8 cellular contexts compared by ENCODE assay signal in genomic region chrX:16695079-16695676, GRCh38. TPM values are rescaled to one million over a fixed set of nuclear protein-coding genes. Genes with fewer than 3 reads are reported as not detected.
DNase-seq lines count a peak whose midpoint lies in the region; ATAC-seq and TF ChIP-seq lines count a peak whose summit lies in the region.

No MANE protein-coding gene starts in this region.

- H2BK15ac ChIP-seq in H9 (ENCODE audit: low read depth, low read length) = no peak overlapping the region

- H3K27me3 Mint-ChIP-seq in H9 (ENCODE audit: low read depth) = no peaks in the 10 kb centered on the region

- no peak overlapping the region for H4K8ac ChIP-seq in H9 (replicated peaks; ENCODE audit: insufficient read length, low read depth, low read length)

- no peak overlapping the region for H4K5ac ChIP-seq in H9 (ENCODE audit: insufficient read length, low read depth, low read length)

- ATAC-seq in DND-41 (ENCODE audit: insufficient read depth, low read depth) (peak; percentile 72; the same call in 2 of the 3 replicates), HG03565 (IDR thresholded peaks at IDR 0.05; ENCODE audit: unreplicated experiment) (no peak), HG03280 (IDR thresholded peaks at IDR 0.05; ENCODE audit: unreplicated experiment) (no peak)

- H3K79me2 ChIP-seq in DND-41 (ENCODE audit: insufficient read depth, low read length) (no peaks in the 10 kb centered on the region), H9 (ENCODE audit: insufficient read depth, low read length) (no peaks in the 10 kb centered on the region), OCI-LY7 (ENCODE audit: insufficient read depth, low read depth, low read length) (no peaks in the 10 kb centered on the region)

- H3K9ac ChIP-seq in DND-41 (ENCODE audit: low read depth, low read length) (no peak overlapping the region), H9 (ENCODE audit: extremely low read depth, insufficient read length, low read length) (no peak overlapping the region)

- H3K27ac ChIP-seq in DND-41 (ENCODE audit: low read length) = no peak overlapping the region
- no peak overlapping the region for H3K27ac ChIP-seq in H9 (ENCODE audit: insufficient read length, low read depth, low read length)
- H3K27ac ChIP-seq in OCI-LY7 (ENCODE audit: low read depth, low read length, poor library complexity, severe bottlenecking) = no peak overlapping the region

- no peaks in the 10 kb centered on the region for H3K23me2 ChIP-seq in H9 (ENCODE audit: insufficient read length, low read depth, low read length, poor library complexity, severe bottlenecking)

- DNase-seq in DND-41 (peak; percentile 55), H9 (peak; percentile 66), OCI-LY7 (ENCODE audit: low spot score) (peak; percentile 54), activated T-helper 1 cell treated with Interleukin-2 at 50 U/mL for 16 hours (ENCODE audit: low read depth) (peak; percentile 29), fibroblast of the conjunctiva (ENCODE audit: low read depth) (peak; percentile 31), pons (ENCODE audit: low spot score) (peak; percentile 20)

- H2BK20ac ChIP-seq in H9 (ENCODE audit: low read depth, low read length, poor library complexity, severe bottlenecking) = no peak overlapping the region

- no peak overlapping the region for H3K18ac ChIP-seq in H9 (ENCODE audit: insufficient read length, low read depth, low read length)

- H2BK5ac ChIP-seq in H9 (ENCODE audit: insufficient read length, low read length) = no peak overlapping the region

- H3K14ac ChIP-seq in H9 (ENCODE audit: insufficient read depth, low read length) = no peak overlapping the region

- no CpG with 5 or more reads among the region's 10 CpGs for WGBS in H9 (ENCODE audit: extremely low coverage, insufficient read length, low lambda C conversion rate)

- H3K4me3 ChIP-seq in DND-41 (ENCODE audit: low read depth in 1 of 2, low read length in 2 of 2) (no peak overlapping the region), OCI-LY7 (ENCODE audit: low read depth, low read length, poor library complexity, severe bottlenecking) (no peak overlapping the region)

- BruUV-seq in OCI-LY7 (replicated peaks; lab: Mats Ljungman, UMichigan) = no TSS peak

- no peak overlapping the region for H3K56ac ChIP-seq in H9 (ENCODE audit: insufficient read length, low read depth, low read length)

- H3K4ac ChIP-seq in H9 (ENCODE audit: low read depth, low read length) = no peak overlapping the region

- no peak overlapping the region for H3T11ph ChIP-seq in H9 (ENCODE audit: low read length)

- H4K20me1 ChIP-seq in DND-41 (ENCODE audit: insufficient read depth, low read length) = no peaks in the 10 kb centered on the region
- H4K20me1 ChIP-seq in H9 (ENCODE audit: control insufficient read depth, insufficient read depth, insufficient read length) = no peaks in the 10 kb centered on the region
- H4K20me1 ChIP-seq in OCI-LY7 (ENCODE audit: insufficient read depth, low read length) = no peaks in the 10 kb centered on the region

- no peak overlapping the region for H2AK5ac ChIP-seq in H9 (ENCODE audit: insufficient read length, low read length)

- no peak overlapping the region for H2BK12ac ChIP-seq in H9 (ENCODE audit: insufficient read length, low read depth, low read length)

- H3K4me1 Mint-ChIP-seq in H9 = 0 out of 4 replicates have a peak, but pooled peaks cover 0 to 5% of the 10 kb centered on the region in 2 experiments

- no peaks in the 10 kb centered on the region for H3K9me3 Mint-ChIP-seq in H9

- no peak overlapping the region for H3K4me3 Mint-ChIP-seq in H9

- H3K27me3 ChIP-seq in DND-41 (ENCODE audit: insufficient read depth, low read length, poor library complexity) (no peaks in the 10 kb centered on the region), H9 (ENCODE audit: insufficient read depth, low read length) (no peaks in the 10 kb centered on the region)

- TF ChIP-seq CTCF in DND-41 (IDR thresholded peaks at IDR 0.05; ENCODE audit: borderline replicate concordance, extremely low read depth, low read length, poor library complexity, severe bottlenecking) (peak; percentile 82), H9 (conservative IDR thresholded peaks at IDR 0.05) (peak; percentile 94), OCI-LY7 (conservative IDR thresholded peaks at IDR 0.05; ENCODE audit: low read length) (peak; percentile 83)

- no peaks in the 10 kb centered on the region for H3K9me2 ChIP-seq in OCI-LY7 (ENCODE audit: insufficient read depth, low read length)

- H3K4me1 ChIP-seq in DND-41 (ENCODE audit: insufficient read depth, low read length) (no peaks in the 10 kb centered on the region), H9 (ENCODE audit: insufficient read depth, low read length) (no peaks in the 10 kb centered on the region), OCI-LY7 (ENCODE audit: insufficient read depth, low read length, poor library complexity, severe bottlenecking) (no peaks in the 10 kb centered on the region)

- H3K36me3 ChIP-seq in DND-41 (ENCODE audit: insufficient read depth, low read length) = peaks cover 33% of the 10 kb centered on the region
- H3K36me3 ChIP-seq in OCI-LY7 (ENCODE audit: insufficient read depth, low read length) = peaks cover 18% of the 10 kb centered on the region

- H3K4me2 ChIP-seq in DND-41 (ENCODE audit: insufficient read depth, low read length) (no peak overlapping the region), H9 (ENCODE audit: insufficient read depth, insufficient read length, low read length) (no peak overlapping the region), OCI-LY7 (ENCODE audit: low read length) (no peak overlapping the region)

- CTCF ChIA-PET in OCI-LY7 (lab: Charles Lee; ENCODE audit: unreplicated experiment) = no interaction called here

- no peaks in the 10 kb centered on the region for H3K79me1 ChIP-seq in H9 (ENCODE audit: insufficient read depth, low read depth, low read length, poor library complexity, severe bottlenecking)

- no peak overlapping the region for H4K91ac ChIP-seq in H9 (ENCODE audit: insufficient read length, low read depth, low read length)

- H2AFZ ChIP-seq in DND-41 (ENCODE audit: low read depth, low read length) (no peak overlapping the region), H9 (ENCODE audit: low read length) (no peak overlapping the region), OCI-LY7 (ENCODE audit: low read length) (no peak overlapping the region)

- POLR2A ChIA-PET in OCI-LY7 (lab: Charles Lee) = no interaction called here

- no peaks in the 10 kb centered on the region for H3K9me3 ChIP-seq in DND-41 (ENCODE audit: insufficient read depth, low read length, severe bottlenecking)
- H3K9me3 ChIP-seq in H9 (ENCODE audit: control insufficient read depth, low read depth, low read length) = no peaks in the 10 kb centered on the region
- H3K9me3 ChIP-seq in OCI-LY7 (ENCODE audit: low read length) = no peaks in the 10 kb centered on the region

- H3K27ac Mint-ChIP-seq in H9 = no peak overlapping the region

- no peak overlapping the region for H2BK120ac ChIP-seq in H9 (ENCODE audit: low read depth, low read length, poor library complexity, severe bottlenecking)

- H3K36me3 Mint-ChIP-seq in H9 (ENCODE audit: insufficient read depth in 1 of 3, low read depth in 3 of 3) = peaks cover 43 to 88% (median 84%) of the 10 kb centered on the region in 3 experiments; a peak in 6 of 7 replicates

- intact Hi-C loops in OCI-LY7 (cut with micrococcal nuclease; ENCODE audit: unreplicated experiment) = loop anchor here (10.0 kb wide), 1 partner anchor 260 kb away; no protein-coding TSS in a partner anchor

- no peak overlapping the region for H3K23ac ChIP-seq in H9 (ENCODE audit: insufficient read length, low read depth, low read length)

RNA-seq across cellular contexts. Expression of gene CTPS2, which starts 17.3 kb away (rescaled TPM):
- total RNA-seq in H9 (2021) (67.7 and 69.7 TPM in 2 replicates), OCI-LY7 (2022) (21.3 and 25.2 TPM in 2 replicates)
- total RNA-seq in OCI-LY7 (2014; rRNA removed; shearing (Covaris generic)) = 15.9 and 17.0 TPM in 2 replicates

RNA-seq across cellular contexts. Expression of gene SYAP1, which starts 24.2 kb away (rescaled TPM):
- 42.0 and 42.7 TPM in 2 replicates for total RNA-seq in H9 (2021)
- total RNA-seq in OCI-LY7 (2014; rRNA removed; shearing (Covaris generic)) = 16.0 and 19.7 TPM in 2 replicates
- total RNA-seq in OCI-LY7 (2022) = 20.0 and 22.9 TPM in 2 replicates

RNA-seq across cellular contexts. Expression of gene S100G, which starts 45.2 kb away (rescaled TPM):
- not detected in 2 replicates for total RNA-seq in H9 (2021)
- total RNA-seq in OCI-LY7 (2014; rRNA removed; shearing (Covaris generic)) = not detected in 2 replicates
- not detected in 2 replicates for total RNA-seq in OCI-LY7 (2022)
